In the genomic region with DNA sequence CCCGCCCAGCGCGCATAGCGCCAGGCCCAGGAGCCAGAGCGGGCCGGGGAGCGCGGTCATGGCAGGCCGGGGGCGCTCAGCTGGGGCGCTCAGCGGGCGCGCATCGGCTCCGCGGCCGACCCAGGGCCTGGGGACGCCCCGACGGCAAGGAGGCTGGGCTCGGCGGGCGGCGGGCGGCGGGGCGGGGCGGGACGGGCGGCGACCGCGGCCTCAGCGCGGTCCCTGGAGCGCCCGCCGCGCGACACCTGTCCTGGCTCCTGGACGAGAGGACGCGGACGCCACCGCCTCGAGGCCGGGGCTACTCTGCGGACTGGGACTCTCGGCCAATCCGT, we compare ENCODE assay signal across 8 cellular contexts. TPM values are rescaled to one million over a fixed set of nuclear protein-coding genes. Genes with fewer than 3 reads are reported as not detected.
DNase-seq lines count a peak whose midpoint lies in the region; ATAC-seq and TF ChIP-seq lines count a peak whose summit lies in the region.

No MANE protein-coding gene starts in this region.

- peak overlapping the region; percentile 52 for H3K4me3 ChIP-seq in epithelial cell of proximal tubule (ENCODE audit: low read depth, low read length)
- H3K4me3 ChIP-seq in retinal pigment epithelial cell (ENCODE audit: low read length), result peak overlapping the region; percentile 32

- H3K27ac Mint-ChIP-seq in activated CD4-positive, alpha-beta T cell treated with anti-CD3 and anti-CD28 coated beads, Interleukin-2, amount 10 ng/mL, durations not matched to agents 24 days and 14 days, result no peak overlapping the region

- peaks cover 6% of the 10 kb centered on the region for H3K4me1 Mint-ChIP-seq in activated CD4-positive, alpha-beta T cell treated with anti-CD3 and anti-CD28 coated beads, Interleukin-2, amount 10 ng/mL, durations not matched to agents 24 days and 14 days

- POLR2A ChIA-PET in RWPE1 (lab: Yijun Ruan, JAX; ENCODE audit: low non-redundant PET), result interaction anchor here (1.0 kb wide), 1 partner anchor 49 kb away, joined by 3 read pairs; a partner anchor contains a TSS

- peaks cover 2% of the 10 kb centered on the region for H3K36me3 Mint-ChIP-seq in activated CD4-positive, alpha-beta T cell treated with anti-CD3 and anti-CD28 coated beads, Interleukin-2, amount 10 ng/mL, durations not matched to agents 24 days and 14 days (ENCODE audit: low read depth)

- H3K27me3 Mint-ChIP-seq in activated CD4-positive, alpha-beta T cell treated with anti-CD3 and anti-CD28 coated beads, Interleukin-2, amount 10 ng/mL, durations not matched to agents 24 days and 14 days, result peaks cover 40% of the 10 kb centered on the region

- TF ChIP-seq CTCF in epithelial cell of proximal tubule (conservative IDR thresholded peaks at IDR 0.05; ENCODE audit: low read depth, low read length), result no peak
- no peak for TF ChIP-seq CTCF in retinal pigment epithelial cell (conservative IDR thresholded peaks at IDR 0.05; ENCODE audit: low read depth, low read length)
- TF ChIP-seq CTCF in RWPE1 (conservative IDR thresholded peaks at IDR 0.05; ENCODE audit: low read depth), result no peak

- no peak overlapping the region for H3K27ac ChIP-seq in RWPE1

- intact Hi-C loops in activated CD4-positive, alpha-beta T cell treated with anti-CD3 and anti-CD28 coated beads, Interleukin-2, amount 10 ng/mL, durations not matched to agents 24 days and 14 days (cut with micrococcal nuclease), result no loop called here

- H3K4me3 Mint-ChIP-seq in activated CD4-positive, alpha-beta T cell treated with anti-CD3 and anti-CD28 coated beads, Interleukin-2, amount 10 ng/mL, durations not matched to agents 24 days and 14 days, result no peak overlapping the region

- H3K9me3 Mint-ChIP-seq in activated CD4-positive, alpha-beta T cell treated with anti-CD3 and anti-CD28 coated beads, Interleukin-2, amount 10 ng/mL, durations not matched to agents 24 days and 14 days, result no peaks in the 10 kb centered on the region

- ATAC-seq in GM18517 (IDR thresholded peaks at IDR 0.05; ENCODE audit: unreplicated experiment) (peak; percentile 26), HG03432 (IDR thresholded peaks at IDR 0.05; ENCODE audit: unreplicated experiment) (peak; percentile 31)

- CTCF ChIA-PET in RWPE1 (lab: Yijun Ruan, JAX), result interaction anchor here (0.6 kb wide), 1 partner anchor 214 kb away, joined by 4 read pairs; no protein-coding TSS in a partner anchor

- no peak for DNase-seq in epithelial cell of proximal tubule (ENCODE audit: low read depth)
- DNase-seq in retinal pigment epithelial cell (ENCODE audit: low read depth), result no peak
- DNase-seq in NK-92 treated with Interleukin-12 subunit alpha and Interleukin-12 subunit beta, amount 100 ng/mL, for 24 hours (lab: John Stamatoyannopoulos, UW), result no peak
- no peak for DNase-seq in RWPE1 (ENCODE audit: low spot score)
- no peak for DNase-seq in activated CD4-positive, alpha-beta T cell treated with anti-CD3 and anti-CD28 coated beads, Interleukin-2, amount 10 ng/mL, durations not matched to agents 24 days and 14 days
- no peak for DNase-seq in SIG-M5 treated with dmso at 0.1 percent for 504 hours (lab: John Stamatoyannopoulos, UW; ENCODE audit: unreplicated experiment)

RNA-seq across cellular contexts. Expression of a gene that starts 0.3 kb away (rescaled TPM):
- total RNA-seq in epithelial cell of proximal tubule, result 0.58 and 1.9 TPM in 2 replicates
- total RNA-seq in activated CD4-positive, alpha-beta T cell treated with anti-CD3 and anti-CD28 coated beads, Interleukin-2, amount 10 ng/mL, durations not matched to agents 24 days and 14 days, result 0.37 and 0.43 TPM in 2 replicates

RNA-seq across cellular contexts. Expression of a gene that starts 17.2 kb away (rescaled TPM):
- 12.4 and 15.0 TPM in 2 replicates for total RNA-seq in epithelial cell of proximal tubule
- 1.5 and 1.8 TPM in 2 replicates for total RNA-seq in activated CD4-positive, alpha-beta T cell treated with anti-CD3 and anti-CD28 coated beads, Interleukin-2, amount 10 ng/mL, durations not matched to agents 24 days and 14 days

RNA-seq across cellular contexts. Expression of a gene that starts 49.7 kb away (rescaled TPM):
- 43.9 and 58.7 TPM in 2 replicates for total RNA-seq in epithelial cell of proximal tubule
- total RNA-seq in activated CD4-positive, alpha-beta T cell treated with anti-CD3 and anti-CD28 coated beads, Interleukin-2, amount 10 ng/mL, durations not matched to agents 24 days and 14 days, result 71.3 and 76.7 TPM in 2 replicates
